10 cellular contexts compared by ENCODE assay signal in genomic region chr6:161353208-161353613, GRCh38.
DNase-seq lines count a peak whose midpoint lies in the region; ATAC-seq and TF ChIP-seq lines count a peak whose summit lies in the region.
"Had no signal": no experiment of that assay in that cellular context is flagged by ENCODE, and none has a peak within 500 bp of the region (broad histone marks: within the 10 kb centered on the region; RNA-seq: fewer than 3 reads in every experiment).

No MANE protein-coding gene starts in this region.

- POLR2A ChIA-PET in activated CD4-positive, alpha-beta T cell treated with anti-CD3 and anti-CD28 coated beads for 36 hours (lab: Charles Lee) = no interaction called here

- no peaks in the 10 kb centered on the region for H3K9me3 ChIP-seq in vagina
- H3K9me3 ChIP-seq: HAP-1 had no signal

- no peaks in the 10 kb centered on the region for H3K36me3 ChIP-seq in vagina
- H3K36me3 ChIP-seq: HAP-1 had no signal

- no peaks in the 10 kb centered on the region for H3K27me3 ChIP-seq in vagina

- H3K4me1 ChIP-seq in vagina = no peaks in the 10 kb centered on the region
- H3K4me1 ChIP-seq: HAP-1 had no signal

- ATAC-seq in left cardiac atrium (peak; percentile 53 to 71), left lobe of liver (no peak)
- ATAC-seq in activated CD4-positive, alpha-beta T cell treated with anti-CD3 and anti-CD28 coated beads for 36 hours = no peak

- no peak overlapping the region for H3K27ac ChIP-seq in vagina
- H3K27ac ChIP-seq: KMS-11, skin epidermis had no signal

- no peaks in the 10 kb centered on the region for H3K27me3 Mint-ChIP-seq in activated CD4-positive, alpha-beta T cell treated with anti-CD3 and anti-CD28 coated beads for 36 hours

- TF ChIP-seq EP300 in Ishikawa (IDR thresholded peaks at IDR 0.05; ENCODE audit: borderline replicate concordance) = no peak

- H3K4me3 Mint-ChIP-seq in activated CD4-positive, alpha-beta T cell treated with anti-CD3 and anti-CD28 coated beads for 36 hours = no peak overlapping the region

- H3K36me3 Mint-ChIP-seq in activated CD4-positive, alpha-beta T cell treated with anti-CD3 and anti-CD28 coated beads for 36 hours (ENCODE audit: low read depth) = no peaks in the 10 kb centered on the region

- TF ChIP-seq RAD21 in Ishikawa (IDR thresholded peaks at IDR 0.05; ENCODE audit: low read depth) = peak; percentile 46

- H3K4me3 ChIP-seq in vagina = no peak overlapping the region
- H3K4me3 ChIP-seq: HAP-1, skin epidermis had no signal

- no peaks in the 10 kb centered on the region for H3K9me3 Mint-ChIP-seq in activated CD4-positive, alpha-beta T cell treated with anti-CD3 and anti-CD28 coated beads for 36 hours (ENCODE audit: low read depth)

- TF ChIP-seq CTCF in vagina (IDR thresholded peaks at IDR 0.05) = no peak

- in situ Hi-C loops in SK-MEL-5 (cut with HindIII; ENCODE audit: low pct_unique_long_range_greater_than_20kb, low sequenced_read_pairs) = no loop called here

- DNase-seq in SK-MEL-5 (ENCODE audit: low read depth, low spot score) (peak; percentile 56), left cardiac atrium (no peak), renal cortical epithelial cell (ENCODE audit: low read depth) (peak; percentile 14), left lobe of liver (ENCODE audit: low spot score) (no peak), vagina (ENCODE audit: extremely low spot score in 2 of 2) (no peak)
- no peak for DNase-seq in activated CD4-positive, alpha-beta T cell treated with anti-CD3 and anti-CD28 coated beads for 36 hours

- TF ChIP-seq POLR2A in vagina (IDR thresholded peaks at IDR 0.05) = no peak

- intact Hi-C loops in left cardiac atrium (cut with DNase I) (no loop called here), vagina (cut with DNase I) (no loop called here)
- intact Hi-C loops in activated CD4-positive, alpha-beta T cell treated with anti-CD3 and anti-CD28 coated beads for 36 hours (cut with DNase I, micrococcal nuclease) = no loop called here

- no peak overlapping the region for H3K27ac Mint-ChIP-seq in activated CD4-positive, alpha-beta T cell treated with anti-CD3 and anti-CD28 coated beads for 36 hours

- H3K4me1 Mint-ChIP-seq in activated CD4-positive, alpha-beta T cell treated with anti-CD3 and anti-CD28 coated beads for 36 hours = no peaks in the 10 kb centered on the region

- CTCF ChIA-PET in activated CD4-positive, alpha-beta T cell treated with anti-CD3 and anti-CD28 coated beads for 36 hours (lab: Charles Lee) = interaction anchor here (1.3 to 2.1 kb wide), 2 partner anchors 15 to 18 kb away, joined by 3 to 7 read pairs; no protein-coding TSS in a partner anchor

TF ChIP-seq in Ishikawa, 13 proteins besides CTCF, POLR2A, EP300 and RAD21:
- TF ChIP-seq, protein P1, sequence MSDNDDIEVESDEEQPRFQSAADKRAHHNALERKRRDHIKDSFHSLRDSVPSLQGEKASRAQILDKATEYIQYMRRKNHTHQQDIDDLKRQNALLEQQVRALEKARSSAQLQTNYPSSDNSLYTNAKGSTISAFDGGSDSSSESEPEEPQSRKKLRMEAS (IDR thresholded peaks at IDR 0.05) = no peak
- TF ChIP-seq, protein P2, sequence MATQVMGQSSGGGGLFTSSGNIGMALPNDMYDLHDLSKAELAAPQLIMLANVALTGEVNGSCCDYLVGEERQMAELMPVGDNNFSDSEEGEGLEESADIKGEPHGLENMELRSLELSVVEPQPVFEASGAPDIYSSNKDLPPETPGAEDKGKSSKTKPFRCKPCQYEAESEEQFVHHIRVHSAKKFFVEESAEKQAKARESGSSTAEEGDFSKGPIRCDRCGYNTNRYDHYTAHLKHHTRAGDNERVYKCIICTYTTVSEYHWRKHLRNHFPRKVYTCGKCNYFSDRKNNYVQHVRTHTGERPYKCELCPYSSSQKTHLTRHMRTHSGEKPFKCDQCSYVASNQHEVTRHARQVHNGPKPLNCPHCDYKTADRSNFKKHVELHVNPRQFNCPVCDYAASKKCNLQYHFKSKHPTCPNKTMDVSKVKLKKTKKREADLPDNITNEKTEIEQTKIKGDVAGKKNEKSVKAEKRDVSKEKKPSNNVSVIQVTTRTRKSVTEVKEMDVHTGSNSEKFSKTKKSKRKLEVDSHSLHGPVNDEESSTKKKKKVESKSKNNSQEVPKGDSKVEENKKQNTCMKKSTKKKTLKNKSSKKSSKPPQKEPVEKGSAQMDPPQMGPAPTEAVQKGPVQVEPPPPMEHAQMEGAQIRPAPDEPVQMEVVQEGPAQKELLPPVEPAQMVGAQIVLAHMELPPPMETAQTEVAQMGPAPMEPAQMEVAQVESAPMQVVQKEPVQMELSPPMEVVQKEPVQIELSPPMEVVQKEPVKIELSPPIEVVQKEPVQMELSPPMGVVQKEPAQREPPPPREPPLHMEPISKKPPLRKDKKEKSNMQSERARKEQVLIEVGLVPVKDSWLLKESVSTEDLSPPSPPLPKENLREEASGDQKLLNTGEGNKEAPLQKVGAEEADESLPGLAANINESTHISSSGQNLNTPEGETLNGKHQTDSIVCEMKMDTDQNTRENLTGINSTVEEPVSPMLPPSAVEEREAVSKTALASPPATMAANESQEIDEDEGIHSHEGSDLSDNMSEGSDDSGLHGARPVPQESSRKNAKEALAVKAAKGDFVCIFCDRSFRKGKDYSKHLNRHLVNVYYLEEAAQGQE (IDR thresholded peaks at IDR 0.05; ENCODE audit: low read depth) = no peak
- TF ChIP-seq ZBTB7A (IDR thresholded peaks at IDR 0.05; ENCODE audit: low read depth) (no peak), NFIC (IDR thresholded peaks at IDR 0.05) (no peak), CEBPB (IDR thresholded peaks at IDR 0.05) (no peak), TAF1 (IDR thresholded peaks at IDR 0.05; ENCODE audit: low read depth) (no peak), TCF12 (IDR thresholded peaks at IDR 0.05; ENCODE audit: low read depth) (no peak), EGR1 (IDR thresholded peaks at IDR 0.05) (no peak), YY1 (IDR thresholded peaks at IDR 0.05; ENCODE audit: low read depth) (no peak), FOXM1 (IDR thresholded peaks at IDR 0.05; ENCODE audit: borderline replicate concordance, low read depth) (no peak), CREB1 (IDR thresholded peaks at IDR 0.05; ENCODE audit: low read depth) (no peak), TEAD4 (IDR thresholded peaks at IDR 0.05) (no peak)
- TF ChIP-seq, protein P3, sequence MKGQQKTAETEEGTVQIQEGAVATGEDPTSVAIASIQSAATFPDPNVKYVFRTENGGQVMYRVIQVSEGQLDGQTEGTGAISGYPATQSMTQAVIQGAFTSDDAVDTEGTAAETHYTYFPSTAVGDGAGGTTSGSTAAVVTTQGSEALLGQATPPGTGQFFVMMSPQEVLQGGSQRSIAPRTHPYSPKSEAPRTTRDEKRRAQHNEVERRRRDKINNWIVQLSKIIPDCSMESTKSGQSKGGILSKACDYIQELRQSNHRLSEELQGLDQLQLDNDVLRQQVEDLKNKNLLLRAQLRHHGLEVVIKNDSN (IDR thresholded peaks at IDR 0.05) = no peak

Comparison
In these comparisons a context has a peak if more than half of its experiments do, and no peak if none do; other contexts are left out.
1. DNase-seq: peak in SK-MEL-5 (single experiment) and renal cortical epithelial cell (single experiment); none in left cardiac atrium (single experiment), left lobe of liver (single experiment), vagina (0 of 2) and activated CD4-positive, alpha-beta T cell treated with anti-CD3 and anti-CD28 coated beads for 36 hours (single experiment).
2. ATAC-seq: peak in left cardiac atrium (2 of 2); none in left lobe of liver (single experiment) and activated CD4-positive, alpha-beta T cell treated with anti-CD3 and anti-CD28 coated beads for 36 hours (single experiment).